Comparison of ENCODE assay signal across 15 cellular contexts in genomic region chr3:23395115-23395514, GRCh38.
"Had no signal": no experiment of that assay in that cellular context is flagged by ENCODE, and none has a peak within 500 bp of the region (broad histone marks: within the 10 kb centered on the region; RNA-seq: fewer than 3 reads in every experiment).

No MANE protein-coding gene starts in this region.

- DNase-seq: activated CD4-positive, alpha-beta T cell treated with anti-CD3 and anti-CD28 coated beads, Interleukin-2, amount 10 ng/mL, durations not matched to agents 24 days and 14 days; activated CD4-positive, CD25-positive, alpha-beta regulatory T cell; activated CD8-positive, alpha-beta memory T cell treated with anti-CD3 and anti-CD28 coated beads, Interleukin-2, amount 50 U/mL, for 4 hours; activated CD8-positive, alpha-beta T cell treated with anti-CD3 and anti-CD28 coated beads, Interleukin-2, amount 10 ng/mL, durations not matched to agents 7 days and 5 days; activated effector memory CD4-positive, alpha-beta T cell treated with anti-CD3 and anti-CD28 coated beads, Interleukin-2, amount 50 U/mL, for 16 hours; activated T-cell treated with anti-CD3 and anti-CD28 coated beads, Interleukin-2, amount 50 U/mL, for 48 hours; left ventricle myocardium inferior; mucosa of descending colon; naive thymus-derived CD4-positive, alpha-beta T cell; pancreas; stomach; testis; upper lobe of left lung had no signal

- ATAC-seq: activated CD8-positive, alpha-beta T cell treated with anti-CD3 and anti-CD28 coated beads, Interleukin-2, amount 10 ng/mL, durations not matched to agents 7 days and 5 days; activated naive CD4-positive, alpha-beta T cell treated with anti-CD3 and anti-CD28 coated beads, Interleukin-2, amount 50 U/mL, for 72 hours; mucosa of descending colon; naive thymus-derived CD4-positive, alpha-beta T cell; pancreas; sciatic nerve had no signal

- H3K27ac Mint-ChIP-seq: activated CD4-positive, alpha-beta T cell treated with anti-CD3 and anti-CD28 coated beads, Interleukin-2, amount 10 ng/mL, durations not matched to agents 24 days and 14 days; activated CD8-positive, alpha-beta T cell treated with anti-CD3 and anti-CD28 coated beads, Interleukin-2, amount 10 ng/mL, durations not matched to agents 7 days and 5 days; activated naive CD4-positive, alpha-beta T cell treated with anti-CD3 and anti-CD28 coated beads, Interleukin-2, amount 50 U/mL, for 72 hours; naive thymus-derived CD4-positive, alpha-beta T cell had no signal

- H3K4me3 Mint-ChIP-seq: activated CD4-positive, alpha-beta T cell treated with anti-CD3 and anti-CD28 coated beads, Interleukin-2, amount 10 ng/mL, durations not matched to agents 24 days and 14 days; activated CD8-positive, alpha-beta T cell treated with anti-CD3 and anti-CD28 coated beads, Interleukin-2, amount 10 ng/mL, durations not matched to agents 7 days and 5 days; naive thymus-derived CD4-positive, alpha-beta T cell had no signal

- H3K36me3 Mint-ChIP-seq: activated naive CD4-positive, alpha-beta T cell treated with anti-CD3 and anti-CD28 coated beads, Interleukin-2, amount 50 U/mL, for 72 hours had no signal

- H3K9me3 Mint-ChIP-seq: activated CD4-positive, alpha-beta T cell treated with anti-CD3 and anti-CD28 coated beads, Interleukin-2, amount 10 ng/mL, durations not matched to agents 24 days and 14 days; activated naive CD4-positive, alpha-beta T cell treated with anti-CD3 and anti-CD28 coated beads, Interleukin-2, amount 50 U/mL, for 72 hours had no signal

- H3K27me3 Mint-ChIP-seq: activated CD4-positive, alpha-beta T cell treated with anti-CD3 and anti-CD28 coated beads, Interleukin-2, amount 10 ng/mL, durations not matched to agents 24 days and 14 days had no signal
